In genomic region chr19:8973501-8974091, GRCh38 we compare ENCODE assay signal across 1 cellular context.
TF ChIP-seq lines count a peak whose summit lies in the region.

No MANE protein-coding gene starts in this region.

TF ChIP-seq in K562, 482 proteins besides CTCF, POLR2A, EP300 and RAD21:
- TF ChIP-seq EHMT2 (IDR thresholded peaks at IDR 0.05) (peak; percentile 97), MIER1 (IDR thresholded peaks at IDR 0.05; ENCODE audit: low read depth) (peak; percentile 91), CTCFL (IDR thresholded peaks at IDR 0.05; ENCODE audit: borderline replicate concordance, insufficient read depth, low read depth, low read length, poor library complexity, severe bottlenecking) (no peak), ZNF511 (CRISPR knock-in tag; IDR thresholded peaks at IDR 0.05) (no peak), REST (CRISPR knock-in tag; IDR thresholded peaks at IDR 0.05; ENCODE audit: low read depth) (peak; percentile 93), SIRT6 (IDR thresholded peaks at IDR 0.05; ENCODE audit: low read depth, low read length) (no peak), ZNF766 (CRISPR knock-in tag; conservative IDR thresholded peaks at IDR 0.05) (peak; percentile 54; the same call in 1 of the 2 replicates), AFF1 (IDR thresholded peaks at IDR 0.05; ENCODE audit: low read depth in 1 of 2, partially characterized antibody in 2 of 2) (peak in 1 of 2 experiments; percentile 28), RBFOX2 (IDR thresholded peaks at IDR 0.05; ENCODE audit: low read depth, low read length) (no peak)
